In the genomic region with DNA sequence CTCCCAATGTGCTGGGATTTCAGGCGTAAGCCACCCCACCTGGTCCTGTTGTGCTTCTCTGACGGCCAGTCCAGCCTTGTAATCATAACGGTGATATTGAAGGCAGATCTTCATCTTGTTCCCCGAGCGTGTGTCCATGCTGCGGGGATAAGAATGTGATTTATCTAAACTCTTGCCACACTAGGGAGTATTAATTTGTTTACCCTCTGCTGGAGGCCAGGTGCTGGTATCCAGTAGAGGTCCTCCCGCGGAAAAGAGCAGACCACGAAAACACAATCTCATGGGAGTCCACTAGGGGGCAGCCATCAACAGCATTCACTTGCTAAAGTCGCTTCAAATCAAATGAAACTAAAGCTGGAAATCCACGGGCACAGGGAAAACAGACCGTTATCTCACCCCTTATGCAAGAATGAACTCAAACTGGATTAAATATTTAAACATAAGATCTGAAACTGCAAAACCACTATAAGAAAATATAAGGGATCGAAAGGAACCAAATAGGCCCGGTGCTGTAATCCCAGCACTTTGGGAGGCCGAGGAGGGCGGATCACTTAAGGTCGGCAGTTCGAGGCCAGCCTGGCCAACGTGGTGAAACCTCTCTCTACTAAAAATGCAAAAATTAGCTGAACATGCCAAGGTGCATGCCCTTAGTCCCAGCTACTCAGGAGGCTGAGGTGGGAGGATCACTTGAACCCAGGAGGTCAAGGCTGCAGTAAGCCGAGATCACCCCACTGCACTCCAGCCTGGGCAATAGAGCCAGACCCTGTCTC, we compare ENCODE assay signal across 8 cellular contexts. TPM values are rescaled to one million over a fixed set of nuclear protein-coding genes. Genes with fewer than 3 reads are reported as not detected.
DNase-seq lines count a peak whose midpoint lies in the region; ATAC-seq, FAIRE-seq and TF ChIP-seq lines count a peak whose summit lies in the region.

No MANE protein-coding gene starts in this region.

- DNase-seq in NCI-H460 (ENCODE audit: extremely low read depth, low read depth) (peak; percentile 87), kidney (peak; percentile 77)
- DNase-seq in activated CD4-positive, CD25-positive, alpha-beta regulatory T cell treated with anti-CD3 and anti-CD28 coated beads, Interleukin-2, amount 50 U/mL, for 72 hours: peak; percentile 74
- peak; percentile 65 for DNase-seq in central memory CD4-positive, alpha-beta T cell
- DNase-seq in stimulated activated CD4-positive, alpha-beta T cell treated with anti-CD3 and anti-CD28 coated beads, Interleukin-1b, Interleukin-23, amount 100 ng/mL, for 1 hour (ENCODE audit: low read depth in 2 of 2): peak; percentile 37 to 56

- peak overlapping the region; percentile 71 for H3K4me3 ChIP-seq in ACC112 (ENCODE audit: low read depth, low read length)
- no peak overlapping the region for H3K4me3 ChIP-seq in kidney (ENCODE audit: low read length in 2 of 2)

- ATAC-seq in GM21515 (IDR thresholded peaks at IDR 0.05; ENCODE audit: unreplicated experiment) (peak; percentile 48), GM18873 (IDR thresholded peaks at IDR 0.05; ENCODE audit: low FRiP score, unreplicated experiment) (no peak)

- H3K27me3 ChIP-seq in ACC112 (ENCODE audit: insufficient read depth, low read length): no peaks in the 10 kb centered on the region

- FAIRE-seq in kidney (lab: Jason Lieb, UNC): peak; percentile 63

- H3K27ac ChIP-seq in ACC112 (ENCODE audit: low read depth, low read length) (no peak overlapping the region), kidney (ENCODE audit: low read depth in 2 of 2, low read length in 2 of 2) (no peak overlapping the region)

- peak overlapping the region; percentile 73 for H2AFZ ChIP-seq in ACC112 (ENCODE audit: low read length, unreplicated experiment)

- H3K36me3 ChIP-seq in ACC112 (ENCODE audit: insufficient read depth, low read length) (no peaks in the 10 kb centered on the region), kidney (ENCODE audit: control insufficient read depth in 1 of 2, insufficient read depth in 2 of 2, low read length in 2 of 2) (no peaks in the 10 kb centered on the region)

- peak; percentile 89 for TF ChIP-seq CTCF in kidney (IDR thresholded peaks at IDR 0.05; ENCODE audit: borderline replicate concordance, extremely low read depth, insufficient read depth)

- H3K4me1 ChIP-seq in ACC112 (ENCODE audit: control insufficient read depth, insufficient read depth, low read length, unreplicated experiment): no peaks in the 10 kb centered on the region
- H3K4me1 ChIP-seq in kidney (ENCODE audit: control insufficient read depth in 1 of 2, insufficient read depth in 1 of 2, low read depth in 1 of 2, low read length in 2 of 2): no peaks in the 10 kb centered on the region

- H3K9ac ChIP-seq in kidney (ENCODE audit: low read length in 2 of 2): peak overlapping the region in 1 of 2 donors; percentile 1

- H3K79me2 ChIP-seq in ACC112 (ENCODE audit: control insufficient read depth, insufficient read depth, low read length, unreplicated experiment): no peaks in the 10 kb centered on the region

- intact Hi-C loops in kidney (cut with DNase I): no loop called here

- no peaks in the 10 kb centered on the region for H3K9me3 ChIP-seq in kidney (ENCODE audit: control insufficient read depth in 1 of 2, low read length in 2 of 2)

RNA-seq across cellular contexts. Expression of gene RBBP6, which starts 22.3 kb away (rescaled TPM):
- total RNA-seq in NCI-H460 (2014; rRNA removed; shearing (Covaris generic)): 40.3 and 53.9 TPM in 2 replicates
- 27.9 and 35.2 TPM in 2 replicates for polyA plus RNA-seq in NCI-H460 (2014; cell fraction: nucleus; rRNA removed)
- 51.3 TPM for total RNA-seq in kidney
- polyA plus RNA-seq in kidney (ENCODE audit: insufficient read depth, low read depth, low replicate concordance): 22.8 TPM
